ENCODE assay signal across 27 cellular contexts in the genomic region with DNA sequence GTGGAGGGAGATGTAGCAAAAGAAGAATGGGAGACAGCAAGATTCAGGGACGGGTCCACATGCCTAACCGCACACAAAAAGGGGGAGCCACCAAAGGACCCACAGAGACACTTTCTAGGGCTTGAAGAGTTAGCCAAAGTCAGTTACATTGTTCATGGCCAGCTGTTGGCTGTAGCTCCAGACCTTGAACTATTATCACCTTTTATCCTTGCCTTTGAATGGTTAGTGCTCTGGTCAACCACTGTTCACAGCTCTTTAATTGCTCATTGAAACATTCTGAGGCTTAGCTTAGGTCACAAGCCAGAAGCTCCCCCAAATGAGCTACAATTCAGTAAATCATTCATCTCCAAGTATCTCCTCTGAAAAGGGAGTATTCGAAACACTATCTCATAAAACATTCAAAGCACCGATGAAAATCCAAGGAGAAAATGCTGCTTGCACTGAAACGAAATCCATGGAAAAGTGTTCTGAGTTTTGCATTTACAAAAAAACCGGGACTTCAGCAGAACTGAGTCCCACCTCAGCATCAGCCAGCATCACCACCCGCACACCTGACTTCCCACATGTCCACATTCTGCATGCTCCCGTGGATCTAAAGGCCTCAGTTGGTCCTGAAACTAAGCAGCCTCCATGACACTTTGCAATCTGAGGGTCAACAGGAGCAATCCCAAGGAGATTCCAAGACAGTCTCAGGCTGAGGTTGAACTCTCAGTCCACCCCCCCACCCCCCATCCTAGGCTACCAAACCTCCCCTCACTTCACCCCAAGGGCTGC. TPM values are rescaled to one million over a fixed set of nuclear protein-coding genes. Genes with fewer than 3 reads are reported as not detected.
DNase-seq lines count a peak whose midpoint lies in the region; ATAC-seq and TF ChIP-seq lines count a peak whose summit lies in the region.
"Had no signal": no experiment of that assay in that cellular context is flagged by ENCODE, and none has a peak within 500 bp of the region (broad histone marks: within the 10 kb centered on the region; RNA-seq: fewer than 3 reads in every experiment).

No MANE protein-coding gene starts in this region.

- H3K4me1 ChIP-seq in lung (ENCODE audit: control insufficient read depth in 2 of 2, insufficient read depth in 2 of 2, low read length in 2 of 2) (peaks cover 14 to 18% of the 10 kb centered on the region in 2 donors), sigmoid colon (peaks cover 0 to 46% (median 30%) of the 10 kb centered on the region in 4 donors), MM.1S (ENCODE audit: low read length) (0 out of 2 replicates have a peak, but pooled peaks cover 9% of the 10 kb centered on the region)

- no peak for DNase-seq in CD4-positive, alpha-beta T cell
- DNase-seq in lung (ENCODE audit: low spot score) (no peak), sigmoid colon (no peak), SKM-1 (lab: John Stamatoyannopoulos, UW; ENCODE audit: unreplicated experiment) (no peak), NCI-H1436 treated with DMSO at 0.1 percent for 48 hours (lab: John Stamatoyannopoulos, UW) (no peak), MM.1S (no peak), NCI-H1092 treated with DMSO at 0.1 percent for 48 hours (lab: John Stamatoyannopoulos, UW) (no peak)
- DNase-seq: ACHN; activated CD4-positive, alpha-beta T cell treated with anti-CD3 and anti-CD28 coated beads for 1 hour; activated CD8-positive, alpha-beta T cell treated with anti-CD3 and anti-CD28 coated beads for 36 hours; amygdala; COR-L47; cortex of kidney; gastrocnemius medialis; H7; KBM-7; NCI-H146; NCI-H2107; NCI-H774; T-helper 2 cell; upper lobe of left lung had no signal

- intact Hi-C loops in CD4-positive, alpha-beta T cell (cut with DNase I, micrococcal nuclease) = no loop called here
- intact Hi-C loops in sigmoid colon (cut with DNase I) = loop anchor here (2.0 to 5.0 kb wide), 3 partner anchors 16 to 125 kb away; no protein-coding TSS in a partner anchor

- no peaks in the 10 kb centered on the region for H3K9me3 ChIP-seq in CD4-positive, alpha-beta T cell (ENCODE audit: control insufficient read depth, low read length)
- no peaks in the 10 kb centered on the region for H3K9me3 ChIP-seq in lung (ENCODE audit: control insufficient read depth in 2 of 2, insufficient read depth in 1 of 2, low read length in 1 of 2)
- H3K9me3 ChIP-seq in sigmoid colon = no peaks in the 10 kb centered on the region
- no peaks in the 10 kb centered on the region for H3K9me3 ChIP-seq in MM.1S (replicated peaks; ENCODE audit: insufficient read depth, low read length)
- H3K9me3 ChIP-seq: gastrocnemius medialis had no signal

- peaks cover 2% of the 10 kb centered on the region for H3K9me3 Mint-ChIP-seq in CD4-positive, alpha-beta T cell
- H3K9me3 Mint-ChIP-seq in brain = peaks cover 3 to 15% (median 8%) of the 10 kb centered on the region in 5 experiments
- H3K9me3 Mint-ChIP-seq: activated CD8-positive, alpha-beta T cell treated with anti-CD3 and anti-CD28 coated beads for 36 hours; activated naive CD4-positive, alpha-beta T cell treated with anti-CD3 and anti-CD28 coated beads, Interleukin-2, amount 50 U/mL, for 24 hours; activated T-helper 17 cell treated with anti-CD3 and anti-CD28 coated beads, Interleukin-2, amount 50 U/mL, for 72 hours; stimulated activated naive CD8-positive, alpha-beta T cell treated with anti-CD3 and anti-CD28 coated beads, Interleukin-15, Interleukin-2, amounts not matched to agents 100 ng/mL and 50 ng/mL, for 24 hours had no signal

- H3K27ac ChIP-seq in CD4-positive, alpha-beta T cell (ENCODE audit: low read depth, low read length) = no peak overlapping the region
- H3K27ac ChIP-seq in lung (ENCODE audit: low read depth in 1 of 2, low read length in 1 of 2) (peak overlapping the region; percentile 10 to 35), sigmoid colon (peak overlapping the region; percentile 93 to 98 (median 96)), MM.1S (ENCODE audit: low read length) (no peak overlapping the region)

- WGBS in lung, 2 donors = 79 to 85% methylated on average over 8 of the region's 8 CpGs
- 77 to 83% methylated on average over 8 of the region's 8 CpGs for WGBS in sigmoid colon, 2 donors

- H3K36me3 ChIP-seq in lung (ENCODE audit: control insufficient read depth in 2 of 2, insufficient read depth in 2 of 2, low read length in 2 of 2) (no peaks in the 10 kb centered on the region), sigmoid colon (no peaks in the 10 kb centered on the region), MM.1S (replicated peaks; ENCODE audit: insufficient read depth, low read length) (no peaks in the 10 kb centered on the region)
- H3K36me3 ChIP-seq: BLaER1 treated with 17β-estradiol and CSF1 and Interleukin-3, amounts not matched to agents 10 nM and 100 nM; gastrocnemius medialis; upper lobe of left lung had no signal

- H3K9me2 ChIP-seq in MM.1S (replicated peaks; ENCODE audit: insufficient read depth, low read length) = no peaks in the 10 kb centered on the region

- no peak overlapping the region for H3K4me2 ChIP-seq in MM.1S (ENCODE audit: low read depth, low read length)

- H3K27me3 ChIP-seq in CD4-positive, alpha-beta T cell (ENCODE audit: control insufficient read depth, insufficient read depth, low read length) = peaks cover 3% of the 10 kb centered on the region
- no peaks in the 10 kb centered on the region for H3K27me3 ChIP-seq in lung (ENCODE audit: control insufficient read depth, insufficient read depth)
- H3K27me3 ChIP-seq in sigmoid colon = no peaks in the 10 kb centered on the region
- no peaks in the 10 kb centered on the region for H3K27me3 ChIP-seq in MM.1S (replicated peaks; ENCODE audit: insufficient read depth, low read length)
- H3K27me3 ChIP-seq: gastrocnemius medialis, upper lobe of left lung had no signal

- H3K4me1 Mint-ChIP-seq in CD4-positive, alpha-beta T cell (ENCODE audit: low read depth) = peaks cover 15% of the 10 kb centered on the region
- H3K4me1 Mint-ChIP-seq in brain = peaks cover 52% of the 10 kb centered on the region

- no peaks in the 10 kb centered on the region for H3K27me3 Mint-ChIP-seq in CD4-positive, alpha-beta T cell
- peaks cover 13% of the 10 kb centered on the region for H3K27me3 Mint-ChIP-seq in brain

- POLR2A ChIA-PET in CD4-positive, alpha-beta T cell (lab: Charles Lee) = no interaction called here

- TF ChIP-seq POLR2A in sigmoid colon (IDR thresholded peaks at IDR 0.05) = no peak

- H3K9ac ChIP-seq in MM.1S (ENCODE audit: low read length) = no peak overlapping the region

- CTCF ChIA-PET in CD4-positive, alpha-beta T cell (lab: Charles Lee) = no interaction called here

- H3K27ac Mint-ChIP-seq in CD4-positive, alpha-beta T cell = no peak overlapping the region
- H3K27ac Mint-ChIP-seq in brain = peak overlapping the region in 3 of 5 experiments; percentile 11 to 47 (median 41)
- H3K27ac Mint-ChIP-seq: activated CD8-positive, alpha-beta T cell treated with anti-CD3 and anti-CD28 coated beads for 36 hours; activated naive CD4-positive, alpha-beta T cell treated with anti-CD3 and anti-CD28 coated beads, Interleukin-2, amount 50 U/mL, for 24 hours; activated T-helper 17 cell treated with anti-CD3 and anti-CD28 coated beads, Interleukin-2, amount 50 U/mL, for 72 hours; stimulated activated naive CD8-positive, alpha-beta T cell treated with anti-CD3 and anti-CD28 coated beads, Interleukin-15, Interleukin-2, amounts not matched to agents 100 ng/mL and 50 ng/mL, for 24 hours had no signal

- TF ChIP-seq CTCF in CD4-positive, alpha-beta T cell (IDR thresholded peaks at IDR 0.05) = no peak
- TF ChIP-seq CTCF in brain (conservative IDR thresholded peaks at IDR 0.05) (no peak), lung (IDR thresholded peaks at IDR 0.05; ENCODE audit: control extremely low read depth, extremely low read depth) (no peak), sigmoid colon (IDR thresholded peaks at IDR 0.05) (no peak), MM.1S (IDR thresholded peaks at IDR 0.05; ENCODE audit: low read length) (no peak)

- TF ChIP-seq EP300 in sigmoid colon (IDR thresholded peaks at IDR 0.05) = peak in 1 of 4 donors; percentile 12

- no peak overlapping the region for H2AFZ ChIP-seq in MM.1S (ENCODE audit: low read length)

- H3F3A ChIP-seq in MM.1S (ENCODE audit: insufficient read depth, low read length) = 0 out of 2 replicates have a peak, but pooled peaks cover 3% of the 10 kb centered on the region

- H3K4me3 ChIP-seq in lung = no peak overlapping the region
- peak overlapping the region; percentile 82 to 96 (median 90) for H3K4me3 ChIP-seq in sigmoid colon
- no peak overlapping the region for H3K4me3 ChIP-seq in MM.1S (ENCODE audit: low read length)
- H3K4me3 ChIP-seq: BLaER1 treated with 17β-estradiol and CSF1 and Interleukin-3, amounts not matched to agents 10 nM and 100 nM; gastrocnemius medialis had no signal

- H3K4me3 Mint-ChIP-seq in CD4-positive, alpha-beta T cell = peak overlapping the region; percentile 9
- H3K4me3 Mint-ChIP-seq in brain = peak overlapping the region; percentile 3 to 90 (median 41)
- H3K4me3 Mint-ChIP-seq: activated CD8-positive, alpha-beta T cell treated with anti-CD3 and anti-CD28 coated beads for 36 hours; activated naive CD4-positive, alpha-beta T cell treated with anti-CD3 and anti-CD28 coated beads, Interleukin-2, amount 50 U/mL, for 24 hours; activated T-helper 17 cell treated with anti-CD3 and anti-CD28 coated beads, Interleukin-2, amount 50 U/mL, for 72 hours; stimulated activated naive CD8-positive, alpha-beta T cell treated with anti-CD3 and anti-CD28 coated beads, Interleukin-15, Interleukin-2, amounts not matched to agents 100 ng/mL and 50 ng/mL, for 24 hours had no signal

- H3K79me2 ChIP-seq in MM.1S (ENCODE audit: low read length) = no peaks in the 10 kb centered on the region

- ATAC-seq in CD4-positive, alpha-beta T cell (ENCODE audit: poor library complexity) = no peak
- no peak for ATAC-seq in lung (ENCODE audit: insufficient read depth, low FRiP score)
- ATAC-seq: activated CD8-positive, alpha-beta T cell treated with anti-CD3 and anti-CD28 coated beads for 36 hours; activated T-helper 17 cell treated with anti-CD3 and anti-CD28 coated beads, Interleukin-2, amount 50 U/mL, for 72 hours; gastrocnemius medialis; SK-N-SH treated with all-trans-retinoic acid at 6 μM for 48 hours had no signal

- H3K36me3 Mint-ChIP-seq in CD4-positive, alpha-beta T cell (ENCODE audit: low read depth) = peaks cover 4% of the 10 kb centered on the region
- peaks cover 13% of the 10 kb centered on the region for H3K36me3 Mint-ChIP-seq in brain
- H3K36me3 Mint-ChIP-seq: activated naive CD4-positive, alpha-beta T cell treated with anti-CD3 and anti-CD28 coated beads, Interleukin-2, amount 50 U/mL, for 24 hours had no signal

- no peaks in the 10 kb centered on the region for H4K20me1 ChIP-seq in MM.1S (ENCODE audit: insufficient read depth, low read length)
- H4K20me1 ChIP-seq: BLaER1 treated with 17β-estradiol and CSF1 and Interleukin-3, amounts not matched to agents 10 nM and 100 nM had no signal

RNA-seq across cellular contexts. Expression of a gene that starts 4.0 kb away (rescaled TPM):
- 1 to 10 TPM; 1.4 to 1.8 TPM for total RNA-seq in CD4-positive, alpha-beta T cell
- polyA plus RNA-seq in brain (ENCODE audit: insufficient read depth, low read depth, low replicate concordance) (21.1 TPM), lung (10 to 100 TPM; 13.1 to 19.4 TPM), sigmoid colon (10 to 100 TPM in 2 of 3 donors, 1 to 10 TPM in 1; 8.1 to 56.2 (median 19.2) TPM)
- total RNA-seq in lung (10 to 100 TPM; 68.5 to 68.9 TPM), sigmoid colon (1,000 to 10,000 TPM in 2 of 4 donors, 100 to 1,000 TPM in 2; 664 to 1,403 (median 979) TPM)

Comparison
In these comparisons a context has a peak if more than half of its experiments do, and no peak if none do; other contexts are left out.
1. H3K27ac ChIP-seq: peak in lung (2 of 2) and sigmoid colon (4 of 4); none in CD4-positive, alpha-beta T cell (single experiment) and MM.1S (single experiment).
2. H3K4me3 ChIP-seq: peak in sigmoid colon (4 of 4); none in lung (single experiment) and MM.1S (single experiment).
3. RNA of a gene that starts 4.0 kb away (total RNA-seq): 664 to 1,403 TPM in sigmoid colon and 68.5 to 68.9 TPM in lung; 1.4 to 1.8 TPM in CD4-positive, alpha-beta T cell; every median in the first group is over 10 times any median in the second.